ENCODE assay signal across 11 cellular contexts in the genomic region with DNA sequence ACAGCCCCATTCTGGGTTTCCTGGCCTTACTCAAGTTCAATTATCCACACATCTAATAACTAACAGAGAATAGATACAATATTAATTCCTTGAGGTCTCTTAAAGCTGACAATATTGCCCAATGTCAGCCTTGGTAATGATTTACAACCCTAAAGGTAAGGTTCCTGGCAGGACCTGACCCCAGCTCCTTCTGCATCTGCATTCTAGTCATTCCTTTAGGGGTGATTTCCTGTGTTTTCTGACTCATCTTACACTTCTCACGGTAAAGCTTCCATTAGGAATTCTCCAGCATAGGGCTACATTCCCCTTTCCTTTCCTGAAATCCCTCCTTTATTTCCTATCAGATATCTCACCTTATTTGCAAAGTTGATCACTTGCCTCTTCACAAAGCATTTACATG. TPM values are rescaled to one million over a fixed set of nuclear protein-coding genes. Genes with fewer than 3 reads are reported as not detected.
DNase-seq lines count a peak whose midpoint lies in the region; ATAC-seq and TF ChIP-seq lines count a peak whose summit lies in the region.
"Had no signal": no experiment of that assay in that cellular context is flagged by ENCODE, and none has a peak within 500 bp of the region (broad histone marks: within the 10 kb centered on the region; RNA-seq: fewer than 3 reads in every experiment).

No MANE protein-coding gene starts in this region.

- H3K14ac ChIP-seq in trophoblast cell (ENCODE audit: low read length), result no peak overlapping the region

- peaks cover 49% of the 10 kb centered on the region for H3K4me1 Mint-ChIP-seq in activated T-cell treated with anti-CD3 and anti-CD28 coated beads, Interleukin-2, amount 50 U/mL, for 24 hours (ENCODE audit: low read depth)
- H3K4me1 Mint-ChIP-seq in endodermal cell, result peaks cover 30% of the 10 kb centered on the region

- H2AK5ac ChIP-seq in trophoblast cell (ENCODE audit: low read length), result no peak overlapping the region

- no peak overlapping the region for H4K91ac ChIP-seq in trophoblast cell (ENCODE audit: low read depth, low read length)

- H4K8ac ChIP-seq in trophoblast cell (ENCODE audit: low read depth, low read length), result no peak overlapping the region

- H2BK120ac ChIP-seq in trophoblast cell (ENCODE audit: insufficient read depth, low read length, poor library complexity), result peak overlapping the region; percentile 21

- no peak for TF ChIP-seq POLR2A in uterus (IDR thresholded peaks at IDR 0.05)

- intact Hi-C loops in uterus (cut with DNase I; ENCODE audit: low total_unique reads), result no loop called here

- H3K4me1 ChIP-seq in endodermal cell (ENCODE audit: control insufficient read depth, insufficient read depth, low read length) (peaks cover 5% of the 10 kb centered on the region), trophoblast cell (ENCODE audit: control insufficient read depth in 1 of 2, insufficient read depth in 2 of 2, low read length in 2 of 2) (peaks cover 9 to 20% of the 10 kb centered on the region in 2 experiments), uterus (no peaks in the 10 kb centered on the region)

- H3K27ac ChIP-seq in endodermal cell (ENCODE audit: low read depth, low read length) (no peak overlapping the region), trophoblast cell (ENCODE audit: low read depth, low read length) (peak overlapping the region; percentile 91), uterus (no peak overlapping the region)
- H3K27ac ChIP-seq: KMS-11 had no signal

- no peak for TF ChIP-seq CTCF in endodermal cell (conservative IDR thresholded peaks at IDR 0.05)
- TF ChIP-seq CTCF in uterus (IDR thresholded peaks at IDR 0.05), result no peak

- ATAC-seq in GM21528 (IDR thresholded peaks at IDR 0.05; ENCODE audit: low FRiP score, unreplicated experiment), result no peak

- H3K9ac ChIP-seq in endodermal cell (ENCODE audit: extremely low read depth, low read length, poor library complexity, severe bottlenecking) (no peak overlapping the region), trophoblast cell (ENCODE audit: low read length) (no peak overlapping the region)
- H3K9ac ChIP-seq: KMS-11 had no signal

- peak overlapping the region; percentile 71 for H3K27ac Mint-ChIP-seq in activated T-cell treated with anti-CD3 and anti-CD28 coated beads, Interleukin-2, amount 50 U/mL, for 24 hours
- peak overlapping the region; percentile 88 for H3K27ac Mint-ChIP-seq in endodermal cell

- WGBS in endodermal cell (ENCODE audit: insufficient coverage in 1 of 2, insufficient read length in 1 of 2), 2 experiments, result 9 to 40% methylated on average over 1 of the region's 1 CpG
- no CpG with 5 or more reads among the region's 1 CpG for WGBS in trophoblast cell (ENCODE audit: extremely low coverage, insufficient coverage, insufficient read length)

- H3K27me3 ChIP-seq in endodermal cell (ENCODE audit: control insufficient read depth, insufficient read depth, low read length, poor library complexity, severe bottlenecking), result no peaks in the 10 kb centered on the region
- no peaks in the 10 kb centered on the region for H3K27me3 ChIP-seq in trophoblast cell (ENCODE audit: insufficient read depth, low read length)
- H3K27me3 ChIP-seq in uterus, result no peaks in the 10 kb centered on the region

- H3K4me3 ChIP-seq in endodermal cell (ENCODE audit: low read length), result no peak overlapping the region
- no peak overlapping the region for H3K4me3 ChIP-seq in trophoblast cell (ENCODE audit: low read depth, low read length)
- H3K4me3 ChIP-seq in uterus, result no peak overlapping the region

- no peak overlapping the region for H2BK12ac ChIP-seq in trophoblast cell (ENCODE audit: low read length)

- H3K4ac ChIP-seq in trophoblast cell (ENCODE audit: low read depth, low read length), result no peak overlapping the region

- DNase-seq in activated T-cell treated with anti-CD3 and anti-CD28 coated beads, Interleukin-2, amount 50 U/mL, for 24 hours, result no peak
- no peak for DNase-seq in activated T-cell treated with anti-CD3 and anti-CD28 coated beads for 4 hours
- DNase-seq in LoVo (ENCODE audit: low spot score), result peak; percentile 32
- DNase-seq in endodermal cell, result no peak
- peak; percentile 32 to 45 for DNase-seq in trophoblast cell
- no peak for DNase-seq in DMS79 (lab: John Stamatoyannopoulos, UW)
- no peak for DNase-seq in uterus
- DNase-seq: NCI-H2171 treated with DMSO at 0.1 percent for 48 hours had no signal

- peaks cover 18% of the 10 kb centered on the region for H3K79me1 ChIP-seq in trophoblast cell (ENCODE audit: low read length)

- peak overlapping the region; percentile 36 for H3K4me3 Mint-ChIP-seq in activated T-cell treated with anti-CD3 and anti-CD28 coated beads, Interleukin-2, amount 50 U/mL, for 24 hours
- no peak overlapping the region for H3K4me3 Mint-ChIP-seq in endodermal cell

- peak overlapping the region; percentile 89 for H2BK5ac ChIP-seq in trophoblast cell (ENCODE audit: low read depth, low read length, poor library complexity)

- no peak overlapping the region for H3K18ac ChIP-seq in trophoblast cell (ENCODE audit: low read length)

- H4K12ac ChIP-seq in trophoblast cell (ENCODE audit: low read depth, low read length), result no peak overlapping the region

- H3K4me2 ChIP-seq in trophoblast cell (ENCODE audit: low read length), result peak overlapping the region; percentile 11
- H3K4me2 ChIP-seq: KMS-11 had no signal

- no peak overlapping the region for H2AFZ ChIP-seq in trophoblast cell (ENCODE audit: insufficient read depth, low read length, poor library complexity)

- H3K9me3 Mint-ChIP-seq in activated T-cell treated with anti-CD3 and anti-CD28 coated beads, Interleukin-2, amount 50 U/mL, for 24 hours, result no peaks in the 10 kb centered on the region
- no peaks in the 10 kb centered on the region for H3K9me3 Mint-ChIP-seq in endodermal cell

- H3K27me3 Mint-ChIP-seq in activated T-cell treated with anti-CD3 and anti-CD28 coated beads, Interleukin-2, amount 50 U/mL, for 24 hours, result no peaks in the 10 kb centered on the region
- no peaks in the 10 kb centered on the region for H3K27me3 Mint-ChIP-seq in endodermal cell (ENCODE audit: insufficient read depth)

- no peaks in the 10 kb centered on the region for H3K36me3 Mint-ChIP-seq in activated T-cell treated with anti-CD3 and anti-CD28 coated beads, Interleukin-2, amount 50 U/mL, for 24 hours (ENCODE audit: low read depth)
- H3K36me3 Mint-ChIP-seq in endodermal cell (ENCODE audit: low read depth), result no peaks in the 10 kb centered on the region

- H3K79me2 ChIP-seq in trophoblast cell (ENCODE audit: control insufficient read depth, insufficient read depth, low read length, poor library complexity), result no peaks in the 10 kb centered on the region

- H3K9me3 ChIP-seq in endodermal cell (ENCODE audit: control insufficient read depth, low read length), result no peaks in the 10 kb centered on the region
- H3K9me3 ChIP-seq in trophoblast cell (ENCODE audit: insufficient read depth, low read depth, low read length), result no peaks in the 10 kb centered on the region
- H3K9me3 ChIP-seq in uterus, result no peaks in the 10 kb centered on the region

- no peaks in the 10 kb centered on the region for H3K36me3 ChIP-seq in endodermal cell (ENCODE audit: control insufficient read depth, insufficient read depth, low read length)
- H3K36me3 ChIP-seq in trophoblast cell (ENCODE audit: control insufficient read depth in 1 of 2, insufficient read depth in 2 of 2, low read length in 2 of 2), result no peaks in the 10 kb centered on the region
- no peaks in the 10 kb centered on the region for H3K36me3 ChIP-seq in uterus

- H3K23ac ChIP-seq in trophoblast cell (ENCODE audit: low read length), result no peak overlapping the region

RNA-seq across cellular contexts. Expression of gene HAVCR1, which starts 9.3 kb away (rescaled TPM):
- total RNA-seq in endodermal cell (under 1 TPM; 0.59 to 0.60 TPM), uterus (under 1 TPM in 1 of 4 donors, not detected in 3; 0.55 TPM)
- 0.28 TPM for polyA plus RNA-seq in endodermal cell (2013, experiment 1 of 2)
- polyA plus RNA-seq in endodermal cell (2013, experiment 2 of 2), result not detected
- polyA plus RNA-seq in trophoblast cell (2013), result 0.83 and 1.1 TPM in 2 replicates
- total RNA-seq: pulmonary artery endothelial cell had no signal

RNA-seq across cellular contexts. Expression of gene HAVCR2, which starts 59.2 kb away (rescaled TPM):
- under 1 TPM; 0.33 to 0.35 TPM for total RNA-seq in endodermal cell
- 0.32 TPM for polyA plus RNA-seq in endodermal cell (2013, experiment 1 of 2)
- 0.58 TPM for polyA plus RNA-seq in endodermal cell (2013, experiment 2 of 2)
- polyA plus RNA-seq in trophoblast cell (2013), result 0.60 and 0.67 TPM in 2 replicates
- 1 to 10 TPM; 1.0 to 5.5 (median 2.3) TPM for total RNA-seq in uterus

Comparison
In these comparisons a context has a peak if more than half of its experiments do, and no peak if none do; other contexts are left out.
1. DNase-seq: peak in LoVo (single experiment) and trophoblast cell (2 of 2); none in activated T-cell treated with anti-CD3 and anti-CD28 coated beads, Interleukin-2, amount 50 U/mL, for 24 hours (single experiment), activated T-cell treated with anti-CD3 and anti-CD28 coated beads for 4 hours (single experiment), endodermal cell (single experiment), DMS79 (single experiment) and uterus (0 of 2).